7 cellular contexts compared by ENCODE assay signal in genomic region chr2:227293531-227293930, GRCh38.
"Had no signal": no experiment of that assay in that cellular context is flagged by ENCODE, and none has a peak within 500 bp of the region (broad histone marks: within the 10 kb centered on the region; RNA-seq: fewer than 3 reads in every experiment).

No MANE protein-coding gene starts in this region.

- H2AFZ ChIP-seq: GM23248 had no signal

- H3K4me3 ChIP-seq: GM23248 had no signal

- H3K27ac ChIP-seq: GM23248 had no signal

- FAIRE-seq: H54, HTR-8/SVneo had no signal

- DNase-seq: GM23248, GOT3, H9, HCEC 1CT, IMR-90 had no signal

- H3K9ac ChIP-seq: GM23248 had no signal
